ENCODE assay signal across 20 cellular contexts in genomic region chr16:61957075-61957474, GRCh38.
"Had no signal": no experiment of that assay in that cellular context is flagged by ENCODE, and none has a peak within 500 bp of the region (broad histone marks: within the 10 kb centered on the region; RNA-seq: fewer than 3 reads in every experiment).

No MANE protein-coding gene starts in this region.

- H3K27me3 ChIP-seq: heart left ventricle, neutrophil, suprapubic skin, thyroid gland, upper lobe of left lung, vagina had no signal

- H3K4me3 ChIP-seq: heart left ventricle, left ventricle myocardium inferior, lower lobe of right lung, psoas muscle, skin epidermis, suprapubic skin, thyroid gland, upper lobe of left lung, vagina had no signal

- H3K27ac ChIP-seq: heart left ventricle, left ventricle myocardium inferior, lower lobe of right lung, neutrophil, psoas muscle, skin epidermis, suprapubic skin, thyroid gland, upper lobe of left lung, vagina had no signal

- H3K36me3 ChIP-seq: heart left ventricle, left ventricle myocardium inferior, lower lobe of right lung, neutrophil, suprapubic skin, thyroid gland, upper lobe of left lung, vagina had no signal

- DNase-seq: effector memory CD4-positive, alpha-beta T cell; heart left ventricle; hippocampal formation; kidney; left cardiac atrium; left ventricle myocardium inferior; lower lobe of right lung; midbrain; psoas muscle; retina; stimulated activated CD8-positive, alpha-beta memory T cell treated with anti-CD3 and anti-CD28 coated beads, Interleukin-4, amount 100 ng/mL, for 48 hours; stimulated activated naive CD8-positive, alpha-beta T cell treated with anti-CD3 and anti-CD28 coated beads, Interleukin-15, Interleukin-2, amounts not matched to agents 100 U/mL and 50 U/mL, for 24 hours; thyroid gland; upper lobe of left lung had no signal

- H3K9me3 ChIP-seq: heart left ventricle, left ventricle myocardium inferior, lower lobe of right lung, neutrophil, psoas muscle, suprapubic skin, thyroid gland, upper lobe of left lung, vagina had no signal

- FAIRE-seq: endometrium, frontal cortex, kidney had no signal

- H3K4me1 ChIP-seq: heart left ventricle, left ventricle myocardium inferior, lower lobe of right lung, psoas muscle, suprapubic skin, thyroid gland, upper lobe of left lung, vagina had no signal
